Comparison of ENCODE assay signal across 1 cellular context in the genomic region with DNA sequence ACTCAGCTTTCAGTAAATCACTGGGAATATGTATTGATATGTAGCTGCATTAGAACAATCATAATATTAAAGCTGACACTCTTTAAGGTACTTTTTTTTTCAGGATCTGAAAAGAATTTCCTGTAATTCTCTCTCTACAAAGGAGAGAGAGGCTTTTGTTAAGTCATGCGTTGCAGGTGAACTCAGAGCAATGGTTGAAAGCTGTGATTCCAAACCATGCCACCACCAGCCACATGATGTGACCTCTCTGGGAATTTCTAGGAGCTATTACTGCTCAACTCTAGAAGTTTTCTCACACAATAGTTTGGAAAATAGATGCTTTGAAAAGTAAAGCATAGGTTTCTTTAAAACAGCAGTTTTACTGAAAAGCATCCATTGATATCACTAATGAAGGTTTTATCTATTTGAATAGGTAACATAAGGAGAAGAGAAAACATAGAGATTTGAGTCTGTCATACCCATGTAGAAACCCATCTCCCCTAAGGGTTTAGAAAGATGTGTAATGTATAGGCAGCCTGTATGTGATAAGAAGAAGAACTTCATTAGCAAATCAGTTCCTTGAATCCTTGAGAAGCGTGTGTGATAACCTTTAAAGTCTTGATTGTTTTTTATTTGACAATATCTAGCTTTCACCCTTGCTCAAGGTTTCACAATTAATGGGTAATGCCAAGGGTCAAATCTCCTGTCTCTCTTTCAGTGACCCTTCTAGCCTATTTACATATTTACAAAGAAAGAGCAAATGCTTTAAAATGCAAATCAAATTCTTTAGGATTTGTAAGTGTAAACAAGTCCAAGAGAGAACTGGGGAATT.
TF ChIP-seq lines count a peak whose summit lies in the region.

No MANE protein-coding gene starts in this region.

TF ChIP-seq in H1, 55 proteins besides CTCF, POLR2A, EP300 and RAD21 (continued from another document):
- TF ChIP-seq CHD7 (IDR thresholded peaks at IDR 0.05; ENCODE audit: insufficient replicate concordance, low read length) (peak; percentile 90), POU5F1 (IDR thresholded peaks at IDR 0.05; ENCODE audit: low read depth, low read length) (0 out of 2 replicates have a peak, but pooled peaks have one; percentile 35)
